Comparison of ENCODE assay signal across 15 cellular contexts in the genomic region with DNA sequence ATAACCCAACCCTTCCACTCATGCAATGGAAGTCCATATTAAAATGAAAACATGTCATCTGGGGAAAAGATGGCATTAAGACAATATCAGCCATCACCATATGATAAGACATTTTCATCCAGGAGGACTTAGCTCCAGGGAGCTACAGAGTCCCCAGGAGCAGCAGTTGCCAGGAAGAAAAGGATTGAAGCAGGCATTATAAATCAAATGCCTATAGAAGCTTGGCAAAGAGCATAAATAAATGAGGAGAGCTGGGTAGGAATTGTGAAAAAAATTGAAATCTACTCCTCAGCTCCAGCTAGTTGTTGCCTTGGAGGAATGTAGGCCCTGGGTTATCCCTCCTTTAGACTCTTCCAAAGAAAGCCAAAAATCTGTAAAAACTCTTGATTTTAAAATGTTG. TPM values are rescaled to one million over a fixed set of nuclear protein-coding genes. Genes with fewer than 3 reads are reported as not detected.
DNase-seq lines count a peak whose midpoint lies in the region; ATAC-seq and TF ChIP-seq lines count a peak whose summit lies in the region.
"Had no signal": no experiment of that assay in that cellular context is flagged by ENCODE, and none has a peak within 500 bp of the region (broad histone marks: within the 10 kb centered on the region; RNA-seq: fewer than 3 reads in every experiment).

No MANE protein-coding gene starts in this region.

- H3K4me3 Mint-ChIP-seq in nephron: no peak overlapping the region
- no peak overlapping the region for H3K4me3 Mint-ChIP-seq in activated CD4-positive, alpha-beta T cell treated with anti-CD3 and anti-CD28 coated beads for 36 hours
- H3K4me3 Mint-ChIP-seq: CD8-positive, alpha-beta memory T cell had no signal

- DNase-seq in Caki2 (ENCODE audit: low read depth): peak; percentile 5
- DNase-seq in NCI-H446 treated with DMSO at 0.1 percent for 48 hours (lab: John Stamatoyannopoulos, UW): peak; percentile 28
- DNase-seq in activated CD4-positive, alpha-beta T cell treated with anti-CD3 and anti-CD28 coated beads for 36 hours: no peak
- no peak for DNase-seq in ascending aorta (ENCODE audit: low spot score in 2 of 2)
- no peak for DNase-seq in NCI-H526 treated with DMSO at 0.1 percent for 48 hours (lab: John Stamatoyannopoulos, UW)
- DNase-seq: CD8-positive, alpha-beta memory T cell; NCI-H1436 treated with DMSO at 0.1 percent for 48 hours; NCI-H2081 treated with DMSO at 0.1 percent for 48 hours; NCI-H2227 treated with DMSO at 0.1 percent for 48 hours; Right ventricle myocardium superior had no signal

- POLR2A ChIA-PET in activated CD4-positive, alpha-beta T cell treated with anti-CD3 and anti-CD28 coated beads for 36 hours (lab: Charles Lee): no interaction called here

- H3K4me3 ChIP-seq in ascending aorta: no peak overlapping the region
- H3K4me3 ChIP-seq: BLaER1 had no signal

- H3K9me3 Mint-ChIP-seq in nephron: peaks cover 7% of the 10 kb centered on the region
- no peaks in the 10 kb centered on the region for H3K9me3 Mint-ChIP-seq in activated CD4-positive, alpha-beta T cell treated with anti-CD3 and anti-CD28 coated beads for 36 hours (ENCODE audit: low read depth)

- peaks cover 4 to 18% of the 10 kb centered on the region in 2 donors for H3K4me1 ChIP-seq in ascending aorta

- H3K36me3 ChIP-seq in ascending aorta: no peaks in the 10 kb centered on the region
- H3K36me3 ChIP-seq: BLaER1 had no signal

- H3K4me1 Mint-ChIP-seq in nephron: peaks cover 72% of the 10 kb centered on the region
- H3K4me1 Mint-ChIP-seq in activated CD4-positive, alpha-beta T cell treated with anti-CD3 and anti-CD28 coated beads for 36 hours: no peaks in the 10 kb centered on the region
- H3K4me1 Mint-ChIP-seq: CD8-positive, alpha-beta memory T cell had no signal

- H3K36me3 Mint-ChIP-seq in nephron (ENCODE audit: low read depth): peaks cover 5% of the 10 kb centered on the region
- no peaks in the 10 kb centered on the region for H3K36me3 Mint-ChIP-seq in activated CD4-positive, alpha-beta T cell treated with anti-CD3 and anti-CD28 coated beads for 36 hours (ENCODE audit: low read depth)
- H3K36me3 Mint-ChIP-seq: CD8-positive, alpha-beta memory T cell had no signal

- H3K27ac Mint-ChIP-seq in nephron: peak overlapping the region; percentile 43 to 78 (median 59)
- no peak overlapping the region for H3K27ac Mint-ChIP-seq in activated CD4-positive, alpha-beta T cell treated with anti-CD3 and anti-CD28 coated beads for 36 hours
- H3K27ac Mint-ChIP-seq: CD8-positive, alpha-beta memory T cell had no signal

- intact Hi-C loops in activated CD4-positive, alpha-beta T cell treated with anti-CD3 and anti-CD28 coated beads for 36 hours (cut with DNase I, micrococcal nuclease): no loop called here
- intact Hi-C loops in ascending aorta (cut with DNase I): no loop called here

- ATAC-seq in activated CD4-positive, alpha-beta T cell treated with anti-CD3 and anti-CD28 coated beads for 36 hours: no peak
- ATAC-seq in GM21447 (IDR thresholded peaks at IDR 0.05; ENCODE audit: unreplicated experiment): no peak
- ATAC-seq: Panc1 had no signal

- H3K9me3 ChIP-seq in ascending aorta: no peaks in the 10 kb centered on the region
- H3K9me3 ChIP-seq: BLaER1 had no signal

- no peak for TF ChIP-seq CTCF in nephron (IDR thresholded peaks at IDR 0.05; ENCODE audit: unreplicated experiment in 3 of 3)
- no peak for TF ChIP-seq CTCF in ascending aorta (IDR thresholded peaks at IDR 0.05)

- in situ Hi-C loops in Caki2 (cut with HindIII; ENCODE audit: low pct_unique_long_range_greater_than_20kb, low sequenced_read_pairs): no loop called here

- no peaks in the 10 kb centered on the region for H3K27me3 ChIP-seq in ascending aorta
- H3K27me3 ChIP-seq: BLaER1 had no signal

- peak overlapping the region; percentile 76 for H3K27ac ChIP-seq in cingulate gyrus (ENCODE audit: low read depth, low read length)
- no peak overlapping the region for H3K27ac ChIP-seq in ascending aorta
- H3K27ac ChIP-seq: BLaER1 had no signal

- CTCF ChIA-PET in activated CD4-positive, alpha-beta T cell treated with anti-CD3 and anti-CD28 coated beads for 36 hours (lab: Charles Lee): no interaction called here

- no peaks in the 10 kb centered on the region for H3K27me3 Mint-ChIP-seq in nephron (ENCODE audit: low read depth)
- H3K27me3 Mint-ChIP-seq in activated CD4-positive, alpha-beta T cell treated with anti-CD3 and anti-CD28 coated beads for 36 hours: no peaks in the 10 kb centered on the region
- H3K27me3 Mint-ChIP-seq: CD8-positive, alpha-beta memory T cell had no signal

RNA-seq across cellular contexts. Expression of gene FAM13C, which starts 42.5 kb away (rescaled TPM):
- total RNA-seq in Caki2 (2014; rRNA removed; shearing (Covaris generic); ENCODE audit: low replicate concordance): not detected in 2 replicates
- total RNA-seq in activated CD4-positive, alpha-beta T cell treated with anti-CD3 and anti-CD28 coated beads for 36 hours: under 1 TPM in 1 of 2 experiments, not detected in 1; 0.35 TPM
- total RNA-seq in ascending aorta: 10.7 TPM
- total RNA-seq: CD8-positive, alpha-beta memory T cell had no signal

Comparison
In these comparisons a context has a peak if more than half of its experiments do, and no peak if none do; other contexts are left out.
1. DNase-seq: peak in Caki2 (single experiment) and NCI-H446 treated with DMSO at 0.1 percent for 48 hours (single experiment); none in activated CD4-positive, alpha-beta T cell treated with anti-CD3 and anti-CD28 coated beads for 36 hours (single experiment), ascending aorta (0 of 2) and NCI-H526 treated with DMSO at 0.1 percent for 48 hours (single experiment).